Comparison of ENCODE assay signal across 12 cellular contexts in genomic region chr7:148712610-148713330, GRCh38. TPM values are rescaled to one million over a fixed set of nuclear protein-coding genes. Genes with fewer than 3 reads are reported as not detected.
A peak's percentile ranks its signal among the peaks of the same experiment; 100 is the strongest.
DNase-seq lines count a peak whose midpoint lies in the region; ATAC-seq, FAIRE-seq and TF ChIP-seq lines count a peak whose summit lies in the region.
"Had no signal": no experiment of that assay in that cellular context is flagged by ENCODE, and none has a peak within 500 bp of the region (broad histone marks: within the 10 kb centered on the region; RNA-seq: fewer than 3 reads in every experiment).

No MANE protein-coding gene starts in this region.

- H3K36me3 ChIP-seq in astrocyte (ENCODE audit: insufficient read depth, low read length) (no peaks in the 10 kb centered on the region), mucosa of descending colon (ENCODE audit: low read depth) (no peaks in the 10 kb centered on the region)
- H3K36me3 ChIP-seq: thoracic aorta had no signal

- H3K4me3 ChIP-seq in astrocyte (ENCODE audit: insufficient read depth, low read depth, low read length), result no peak overlapping the region
- no peak overlapping the region for H3K4me3 ChIP-seq in mucosa of descending colon
- H3K4me3 ChIP-seq: thoracic aorta had no signal

- no peak for FAIRE-seq in astrocyte (lab: Jason Lieb, UNC)

- H3K4me1 Mint-ChIP-seq in astrocyte (ENCODE audit: low read depth, unreplicated experiment), result peaks cover 28% of the 10 kb centered on the region

- no peaks in the 10 kb centered on the region for H3K9me3 Mint-ChIP-seq in astrocyte (ENCODE audit: unreplicated experiment)
- H3K9me3 Mint-ChIP-seq: CD4-positive, alpha-beta memory T cell; naive B cell had no signal

- H3K27ac ChIP-seq in astrocyte (ENCODE audit: low read depth, low read length), result no peak overlapping the region
- H3K27ac ChIP-seq: thoracic aorta had no signal

- no peaks in the 10 kb centered on the region for H3K27me3 ChIP-seq in astrocyte (ENCODE audit: insufficient read depth, low read length)

- no peak overlapping the region for H3K4me2 ChIP-seq in astrocyte (ENCODE audit: low read length)

- TF ChIP-seq CTCF in astrocyte (IDR thresholded peaks at IDR 0.05; ENCODE audit: insufficient read depth, low read depth, low read length) (no peak), mucosa of descending colon (IDR thresholded peaks at IDR 0.05) (no peak)

- H3K4me1 ChIP-seq in astrocyte (ENCODE audit: insufficient read depth, low read length) (peaks cover 4% of the 10 kb centered on the region), mucosa of descending colon (ENCODE audit: low read depth) (no peaks in the 10 kb centered on the region)

- no peak overlapping the region for H3K9ac ChIP-seq in astrocyte (ENCODE audit: low read length)

- H3K4me3 Mint-ChIP-seq in astrocyte (ENCODE audit: unreplicated experiment), result no peak overlapping the region

- H3K9me3 ChIP-seq in astrocyte (ENCODE audit: insufficient read depth, low read depth, low read length) (no peaks in the 10 kb centered on the region), mucosa of descending colon (no peaks in the 10 kb centered on the region)
- H3K9me3 ChIP-seq: thoracic aorta had no signal

- DNase-seq in CD1c-positive myeloid dendritic cell (ENCODE audit: extremely low spot score), result peak; percentile 27
- DNase-seq in astrocyte (ENCODE audit: low read depth), result peak; percentile 45
- no peak for DNase-seq in NCI-H526 treated with DMSO at 0.1 percent for 48 hours (lab: John Stamatoyannopoulos, UW)
- no peak for DNase-seq in activated CD4-positive, alpha-beta T cell treated with anti-CD3 and anti-CD28 coated beads, Interleukin-2, amount 50 U/mL, for 48 hours
- DNase-seq in mucosa of descending colon, result no peak
- DNase-seq: CD4-positive, alpha-beta memory T cell; glutamatergic neuron; naive B cell had no signal

- intact Hi-C loops in mucosa of descending colon (cut with DNase I, micrococcal nuclease), result no loop called here

- H3K79me2 ChIP-seq in astrocyte (ENCODE audit: insufficient read depth, low read length), result peaks cover 100% of the 10 kb centered on the region

- H3K36me3 Mint-ChIP-seq in astrocyte (ENCODE audit: low read depth, unreplicated experiment), result peaks cover 4% of the 10 kb centered on the region

- no peaks in the 10 kb centered on the region for H3K27me3 Mint-ChIP-seq in astrocyte (ENCODE audit: low read depth, unreplicated experiment)
- H3K27me3 Mint-ChIP-seq: CD4-positive, alpha-beta memory T cell; naive B cell had no signal

- H4K20me1 ChIP-seq in astrocyte (ENCODE audit: insufficient read depth, low read length), result peaks cover 95% of the 10 kb centered on the region

- H2AFZ ChIP-seq in astrocyte (ENCODE audit: low read depth, low read length), result no peak overlapping the region

- no peak overlapping the region for H3K27ac Mint-ChIP-seq in astrocyte (ENCODE audit: unreplicated experiment)

- ATAC-seq in GM19025 (IDR thresholded peaks at IDR 0.05; ENCODE audit: low read depth, unreplicated experiment) (peak; percentile 48), HG03060 (IDR thresholded peaks at IDR 0.05; ENCODE audit: low read depth, unreplicated experiment) (peak; percentile 43), GM19397 (IDR thresholded peaks at IDR 0.05; ENCODE audit: unreplicated experiment) (no peak), mucosa of descending colon (no peak)

RNA-seq across cellular contexts. Expression of gene CUL1, which starts 14.1 kb away (rescaled TPM):
- total RNA-seq in astrocyte (56.3 and 60.2 TPM in 2 replicates), mucosa of descending colon (10 to 100 TPM; 28.7 to 58.1 (median 33.3) TPM)

Comparison
In these comparisons a context has a peak if more than half of its experiments do, and no peak if none do; other contexts are left out.
1. DNase-seq: peak in CD1c-positive myeloid dendritic cell (single experiment) and astrocyte (single experiment); none in NCI-H526 treated with DMSO at 0.1 percent for 48 hours (single experiment), activated CD4-positive, alpha-beta T cell treated with anti-CD3 and anti-CD28 coated beads, Interleukin-2, amount 50 U/mL, for 48 hours (0 of 2) and mucosa of descending colon (0 of 3).
2. ATAC-seq: peak in GM19025 (single experiment) and HG03060 (single experiment); none in GM19397 (single experiment) and mucosa of descending colon (single experiment).